ENCODE assay signal across 16 cellular contexts in genomic region chr2:69980408-69980807, GRCh38.
"Had no signal": no experiment of that assay in that cellular context is flagged by ENCODE, and none has a peak within 500 bp of the region (broad histone marks: within the 10 kb centered on the region; RNA-seq: fewer than 3 reads in every experiment).

No MANE protein-coding gene starts in this region.

- H3K27ac ChIP-seq: cardiac muscle cell, colonic mucosa, testis had no signal

- H3K27ac Mint-ChIP-seq: activated naive CD8-positive, alpha-beta T cell treated with anti-CD3 and anti-CD28 coated beads for 36 hours; nephron progenitor cell; stimulated activated naive CD8-positive, alpha-beta T cell treated with anti-CD3 and anti-CD28 coated beads, Interleukin-15, Interleukin-2, amounts not matched to agents 100 ng/mL and 50 ng/mL, for 24 hours; T-helper 2 cell treated with Interferon-gamma antibody and Interleukin-4, amounts not matched to agents 5 μg/mL and 100 μg/mL, for 36 hours had no signal

- H3K27me3 Mint-ChIP-seq: activated naive CD8-positive, alpha-beta T cell treated with anti-CD3 and anti-CD28 coated beads for 36 hours; stimulated activated naive CD8-positive, alpha-beta T cell treated with anti-CD3 and anti-CD28 coated beads, Interleukin-15, Interleukin-2, amounts not matched to agents 100 ng/mL and 50 ng/mL, for 24 hours had no signal

- H3K27me3 ChIP-seq: cardiac muscle cell, colonic mucosa, testis had no signal

- H3K4me3 Mint-ChIP-seq: activated naive CD8-positive, alpha-beta T cell treated with anti-CD3 and anti-CD28 coated beads for 36 hours; activated T-cell treated with anti-CD3 and anti-CD28 coated beads, Interleukin-2, amount 50 U/mL, for 4 hours; nephron progenitor cell; stimulated activated naive CD8-positive, alpha-beta T cell treated with anti-CD3 and anti-CD28 coated beads, Interleukin-15, Interleukin-2, amounts not matched to agents 100 ng/mL and 50 ng/mL, for 24 hours; T-helper 2 cell treated with Interferon-gamma antibody and Interleukin-4, amounts not matched to agents 5 μg/mL and 100 μg/mL, for 36 hours had no signal

- H3K36me3 ChIP-seq: cardiac muscle cell, colonic mucosa had no signal

- H3K36me3 Mint-ChIP-seq: activated naive CD8-positive, alpha-beta T cell treated with anti-CD3 and anti-CD28 coated beads for 36 hours had no signal

- H3K4me3 ChIP-seq: cardiac muscle cell, colonic mucosa, testis had no signal

- H3K9me3 ChIP-seq: colonic mucosa, testis had no signal

- H3K4me1 ChIP-seq: colonic mucosa, testis had no signal

- DNase-seq: activated CD4-positive, alpha-beta T cell treated with anti-CD3 and anti-CD28 coated beads, Interleukin-2, amount 50 U/mL, for 4 hours; activated CD4-positive, CD25-positive, alpha-beta regulatory T cell treated with anti-CD3 and anti-CD28 coated beads, Interleukin-2, amount 50 U/mL, for 72 hours; activated gamma-delta T cell treated with Interleukin-2 at 50 U/mL for 16 hours; activated naive CD8-positive, alpha-beta T cell treated with anti-CD3 and anti-CD28 coated beads for 36 hours; activated T-cell treated with anti-CD3 and anti-CD28 coated beads, Interleukin-2, amount 50 U/mL, for 4 hours; anterior cingulate cortex; colonic mucosa; effector CD4-positive, alpha-beta T cell; glutamatergic neuron; left colon; nephron progenitor cell; stimulated activated CD4-positive, alpha-beta T cell treated with anti-CD3 and anti-CD28 coated beads, Interleukin-4, amount 100 ng/mL, for 24 hours; testis had no signal

- H3K9me3 Mint-ChIP-seq: activated naive CD8-positive, alpha-beta T cell treated with anti-CD3 and anti-CD28 coated beads for 36 hours; activated T-cell treated with anti-CD3 and anti-CD28 coated beads, Interleukin-2, amount 50 U/mL, for 4 hours; stimulated activated naive CD8-positive, alpha-beta T cell treated with anti-CD3 and anti-CD28 coated beads, Interleukin-15, Interleukin-2, amounts not matched to agents 100 ng/mL and 50 ng/mL, for 24 hours; T-helper 2 cell treated with Interferon-gamma antibody and Interleukin-4, amounts not matched to agents 5 μg/mL and 100 μg/mL, for 36 hours had no signal

- ATAC-seq: activated T-cell treated with anti-CD3 and anti-CD28 coated beads, Interleukin-2, amount 50 U/mL, for 4 hours; left colon had no signal
